ENCODE assay signal across 2 cellular contexts in genomic region chr18:50644146-50644545, GRCh38.
TF ChIP-seq lines count a peak whose summit lies in the region.

No MANE protein-coding gene starts in this region.

TF ChIP-seq in H1, 55 proteins besides CTCF, POLR2A, EP300 and RAD21:
- TF ChIP-seq CEBPB (IDR thresholded peaks at IDR 0.05; ENCODE audit: low read depth, low read length) (no peak), RXRA (IDR thresholded peaks at IDR 0.05; ENCODE audit: insufficient read depth, low read depth, low read length) (no peak), USF2 (IDR thresholded peaks at IDR 0.05; ENCODE audit: low read length) (no peak), KDM4A (IDR thresholded peaks at IDR 0.05; ENCODE audit: low read depth, low read length, severe bottlenecking) (no peak), GTF2F1 (IDR thresholded peaks at IDR 0.05; ENCODE audit: borderline replicate concordance, low read depth, low read length) (no peak), POU5F1 (IDR thresholded peaks at IDR 0.05; ENCODE audit: low read depth, low read length) (no peak), BACH1 (IDR thresholded peaks at IDR 0.05; ENCODE audit: low read length) (no peak), SUZ12 (IDR thresholded peaks at IDR 0.05; ENCODE audit: low read length) (no peak), EZH2 (IDR thresholded peaks at IDR 0.05; ENCODE audit: low read depth, low read length, severe bottlenecking) (no peak)

TF ChIP-seq in HepG2, 621 proteins besides CTCF, POLR2A, EP300 and RAD21:
- TF ChIP-seq ZNF282 (IDR thresholded peaks at IDR 0.05; ENCODE audit: partially characterized antibody), result no peak
